In genomic region chr11:62705880-62706831, GRCh38 we compare ENCODE assay signal across 8 cellular contexts. TPM values are rescaled to one million over a fixed set of nuclear protein-coding genes. Genes with fewer than 3 reads are reported as not detected.
DNase-seq lines count a peak whose midpoint lies in the region.

No MANE protein-coding gene starts in this region.

- H3K27ac ChIP-seq in SJSA1 (peak overlapping the region; percentile 67), neuronal stem cell (replicated peaks; ENCODE audit: low read length) (peak overlapping the region; percentile 92), stomach smooth muscle (ENCODE audit: low read length) (peak overlapping the region; percentile 91)

- H3K27me3 ChIP-seq in SJSA1 (replicated peaks) (no peaks in the 10 kb centered on the region), neuronal stem cell (ENCODE audit: control insufficient read depth in 3 of 3, insufficient read depth in 3 of 3, low read depth in 1 of 3, low read length in 3 of 3) (no peaks in the 10 kb centered on the region), stomach smooth muscle (ENCODE audit: control insufficient read depth in 1 of 2, insufficient read depth in 2 of 2, low read length in 2 of 2) (no peaks in the 10 kb centered on the region)

- H4K8ac ChIP-seq in neuronal stem cell (ENCODE audit: low read depth, low read length) = no peak overlapping the region

- H3K9me3 ChIP-seq in SJSA1 (replicated peaks) (no peaks in the 10 kb centered on the region), neuronal stem cell (replicated peaks in 1 of 2; ENCODE audit: control insufficient read depth in 2 of 2, insufficient read depth in 1 of 2, low read depth in 1 of 2, low read length in 2 of 2) (no peaks in the 10 kb centered on the region), stomach smooth muscle (ENCODE audit: control insufficient read depth in 2 of 2, low read length in 2 of 2) (no peaks in the 10 kb centered on the region)

- peak overlapping the region; percentile 97 for H3K4ac ChIP-seq in neuronal stem cell (ENCODE audit: low read length)

- H3K36me3 ChIP-seq in SJSA1 (peaks cover 80% of the 10 kb centered on the region), neuronal stem cell (replicated peaks in 1 of 2; ENCODE audit: control insufficient read depth in 2 of 2, insufficient read depth in 2 of 2, low read length in 2 of 2) (peaks cover 11 to 57% of the 10 kb centered on the region in 2 donors), stomach smooth muscle (ENCODE audit: control insufficient read depth in 2 of 2, insufficient read depth in 2 of 2, low read length in 2 of 2) (peaks cover 0 to 12% of the 10 kb centered on the region in 2 donors)

- H3K9ac ChIP-seq in neuronal stem cell (ENCODE audit: low read depth, low read length, poor library complexity) (peak overlapping the region; percentile 89), stomach smooth muscle (ENCODE audit: low read length in 2 of 2) (peak overlapping the region; percentile 68 to 84)

- peak overlapping the region; percentile 88 for H2AK5ac ChIP-seq in neuronal stem cell (ENCODE audit: low read depth, low read length)

- peak; percentile 94 for DNase-seq in EH (ENCODE audit: low read depth)
- peak; percentile 92 for DNase-seq in HCEC 1CT
- peak; percentile 95 for DNase-seq in NAMALWA (ENCODE audit: low spot score)
- peak; percentile 96 to 98 for DNase-seq in SJSA1 (ENCODE audit: low read depth in 1 of 2, low spot score in 2 of 2)
- DNase-seq in activated naive CD4-positive, alpha-beta T cell treated with Interleukin-2 at 50 U/mL for 16 hours = peak; percentile 92
- DNase-seq in foreskin melanocyte = peak; percentile 78
- DNase-seq in neuronal stem cell (ENCODE audit: low spot score) = peak; percentile 94

- peak overlapping the region; percentile 90 for H3K23ac ChIP-seq in neuronal stem cell (ENCODE audit: low read depth, low read length, poor library complexity)

- H3K4me1 ChIP-seq in SJSA1 (replicated peaks) = peaks cover 30% of the 10 kb centered on the region
- H3K4me1 ChIP-seq in neuronal stem cell (ENCODE audit: control insufficient read depth in 2 of 2, insufficient read depth in 1 of 2, low read depth in 1 of 2, low read length in 2 of 2) = peaks cover 23 to 31% of the 10 kb centered on the region in 2 donors
- peaks cover 51% of the 10 kb centered on the region for H3K4me1 ChIP-seq in stomach smooth muscle (ENCODE audit: control insufficient read depth, insufficient read depth, low read length)

- H3K14ac ChIP-seq in neuronal stem cell (ENCODE audit: low read length) = peak overlapping the region; percentile 43

- H2BK15ac ChIP-seq in neuronal stem cell (ENCODE audit: low read length) = peak overlapping the region; percentile 38

- no peak overlapping the region for H4K91ac ChIP-seq in neuronal stem cell (ENCODE audit: low read depth, low read length, poor library complexity)

- H2BK5ac ChIP-seq in neuronal stem cell (ENCODE audit: low read length) = peak overlapping the region; percentile 94

- peak overlapping the region; percentile 18 for H2BK120ac ChIP-seq in neuronal stem cell (ENCODE audit: low read depth, low read length)

- peak overlapping the region; percentile 94 for H3K4me2 ChIP-seq in neuronal stem cell (ENCODE audit: insufficient read depth, low read length, poor library complexity, severe bottlenecking)

- H3K18ac ChIP-seq in neuronal stem cell (ENCODE audit: low read length) = peak overlapping the region; percentile 98

- peak overlapping the region; percentile 56 for H3K4me3 ChIP-seq in SJSA1
- peak overlapping the region; percentile 70 to 91 for H3K4me3 ChIP-seq in neuronal stem cell (ENCODE audit: low read length in 2 of 2)
- peak overlapping the region; percentile 81 to 88 for H3K4me3 ChIP-seq in stomach smooth muscle (ENCODE audit: low read length in 2 of 2)

- H3K79me1 ChIP-seq in neuronal stem cell (ENCODE audit: low read depth, low read length) = no peaks in the 10 kb centered on the region

- WGBS in neuronal stem cell (ENCODE audit: extremely low coverage in 2 of 2, insufficient read length in 2 of 2, insufficient replicate concordance in 1 of 2), 2 donors = no CpG with 5 or more reads among the region's 73 CpGs

- peak overlapping the region; percentile 88 for H2AFZ ChIP-seq in neuronal stem cell (ENCODE audit: low read length)

- H2BK12ac ChIP-seq in neuronal stem cell (ENCODE audit: low read length) = peak overlapping the region; percentile 76

RNA-seq across cellular contexts. Expression of gene BSCL2, which starts 1.1 kb away (rescaled TPM):
- total RNA-seq in SJSA1 (2014; rRNA removed; shearing (Covaris generic)) = 51.4 and 138 TPM in 2 replicates
- polyA plus RNA-seq in neuronal stem cell (2013, experiment 1 of 2) = 70.6 TPM
- polyA plus RNA-seq in neuronal stem cell (2013, experiment 2 of 2) = 63.6 TPM

RNA-seq across cellular contexts. Expression of gene GNG3, which starts 1.3 kb away (rescaled TPM):
- total RNA-seq in SJSA1 (2014; rRNA removed; shearing (Covaris generic)) = not detected in 2 replicates
- polyA plus RNA-seq in neuronal stem cell (2013, experiment 1 of 2) = 1.9 TPM
- polyA plus RNA-seq in neuronal stem cell (2013, experiment 2 of 2) = 1.7 TPM

RNA-seq across cellular contexts. Expression of gene LRRN4CL, which starts 16.8 kb away (rescaled TPM):
- 0.55 and 0.85 TPM in 2 replicates for total RNA-seq in SJSA1 (2014; rRNA removed; shearing (Covaris generic))
- not detected for polyA plus RNA-seq in neuronal stem cell (2013, experiment 1 of 2)
- polyA plus RNA-seq in neuronal stem cell (2013, experiment 2 of 2) = 0.01 TPM

RNA-seq across cellular contexts. Expression of gene HNRNPUL2, which starts 21.1 kb away (rescaled TPM):
- total RNA-seq in SJSA1 (2014; rRNA removed; shearing (Covaris generic)) = 9.8 and 18.6 TPM in 2 replicates
- 46.6 TPM for polyA plus RNA-seq in neuronal stem cell (2013, experiment 1 of 2)
- 45.8 TPM for polyA plus RNA-seq in neuronal stem cell (2013, experiment 2 of 2)

RNA-seq across cellular contexts. Expression of gene TTC9C, which starts 22.1 kb away (rescaled TPM):
- 47.6 and 51.3 TPM in 2 replicates for total RNA-seq in SJSA1 (2014; rRNA removed; shearing (Covaris generic))
- polyA plus RNA-seq in neuronal stem cell (2013, experiment 1 of 2) = 69.5 TPM
- 75.5 TPM for polyA plus RNA-seq in neuronal stem cell (2013, experiment 2 of 2)

Comparison
In these comparisons a context has a peak if more than half of its experiments do, and no peak if none do; other contexts are left out.
1. Peak in every context shown above with its lines: DNase-seq, H3K4me3 ChIP-seq and H3K27ac ChIP-seq.